Comparison of ENCODE assay signal across 18 cellular contexts in genomic region chr9:16092627-16093091, GRCh38.
DNase-seq lines count a peak whose midpoint lies in the region; ATAC-seq, FAIRE-seq and TF ChIP-seq lines count a peak whose summit lies in the region.
"Had no signal": no experiment of that assay in that cellular context is flagged by ENCODE, and none has a peak within 500 bp of the region (broad histone marks: within the 10 kb centered on the region; RNA-seq: fewer than 3 reads in every experiment).

No MANE protein-coding gene starts in this region.

- ATAC-seq in left cardiac atrium (peak; percentile 41 to 79), HG03025 (IDR thresholded peaks at IDR 0.05; ENCODE audit: low FRiP score, unreplicated experiment) (no peak)
- ATAC-seq: activated CD8-positive, alpha-beta memory T cell treated with anti-CD3 and anti-CD28 coated beads, Interleukin-2, amount 10 ng/mL, durations not matched to agents 7 days and 5 days; left lobe of liver had no signal

- FAIRE-seq in GM12892 (lab: Jason Lieb, UNC) = no peak

- TF ChIP-seq POLR2A in GM12892 (IDR thresholded peaks at IDR 0.05; ENCODE audit: low read depth, low read length) = no peak

- no peak overlapping the region for H3K4me3 ChIP-seq in BLaER1 treated with 17β-estradiol and CSF1 and Interleukin-3, amounts not matched to agents 10 nM and 100 nM
- H3K4me3 ChIP-seq in adipocyte (ENCODE audit: low read length) = no peak overlapping the region
- H3K4me3 ChIP-seq: prostate gland had no signal

- H3K27ac ChIP-seq in BLaER1 treated with 17β-estradiol and CSF1 and Interleukin-3, amounts not matched to agents 10 nM and 100 nM = no peak overlapping the region
- H3K27ac ChIP-seq: brain microvascular endothelial cell, esophagus squamous epithelium, prostate gland had no signal

- peak overlapping the region in 8 of 11 experiments; percentile 1 to 50 (median 20); a peak in 9 of 22 replicates for H3K4me2 ChIP-seq in BLaER1 treated with 17β-estradiol and CSF1 and Interleukin-3, amounts not matched to agents 10 nM and 100 nM

- no peaks in the 10 kb centered on the region for H4K20me1 ChIP-seq in BLaER1 treated with 17β-estradiol and CSF1 and Interleukin-3, amounts not matched to agents 10 nM and 100 nM

- no peak overlapping the region for H3K9ac ChIP-seq in BLaER1 treated with 17β-estradiol and CSF1 and Interleukin-3, amounts not matched to agents 10 nM and 100 nM
- no peak overlapping the region for H3K9ac ChIP-seq in adipocyte (ENCODE audit: low read length)

- H3K36me3 ChIP-seq in BLaER1 treated with 17β-estradiol and CSF1 and Interleukin-3, amounts not matched to agents 10 nM and 100 nM = no peaks in the 10 kb centered on the region
- no peaks in the 10 kb centered on the region for H3K36me3 ChIP-seq in adipocyte (ENCODE audit: control insufficient read depth, insufficient read depth, low read length, severe bottlenecking)
- H3K36me3 ChIP-seq: brain microvascular endothelial cell, esophagus squamous epithelium, prostate gland had no signal

- H3K4me1 ChIP-seq in BLaER1 treated with 17β-estradiol and CSF1 and Interleukin-3, amounts not matched to agents 10 nM and 100 nM = peaks cover 0 to 14% (median 0%) of the 10 kb centered on the region in 10 experiments; a peak in 6 of 20 replicates
- no peaks in the 10 kb centered on the region for H3K4me1 ChIP-seq in adipocyte (ENCODE audit: control insufficient read depth, insufficient read depth, low read length)
- H3K4me1 ChIP-seq: prostate gland had no signal

- DNase-seq in adipocyte (ENCODE audit: low read depth) (peak; percentile 42), left cardiac atrium (no peak), retina (peak; percentile 70), activated gamma-delta T cell (lab: John Stamatoyannopoulos, UW) (no peak), GM12892 (ENCODE audit: insufficient read length) (no peak)
- DNase-seq in activated T-cell treated with anti-CD3 and anti-CD28 coated beads, Interleukin-2, amount 50 U/mL, for 1 hour = no peak
- DNase-seq: activated CD4-positive, CD25-positive, alpha-beta regulatory T cell; activated CD8-positive, alpha-beta memory T cell treated with anti-CD3 and anti-CD28 coated beads, Interleukin-2, amount 10 ng/mL, durations not matched to agents 7 days and 5 days; brain microvascular endothelial cell; esophagus squamous epithelium; GF-D8; Karpas-422; NCI-H345; T-helper 2 cell had no signal

- H3K9me3 ChIP-seq in BLaER1 treated with 17β-estradiol and CSF1 and Interleukin-3, amounts not matched to agents 10 nM and 100 nM (replicated peaks in 1 of 11) = peaks cover 0 to 25% (median 7%) of the 10 kb centered on the region in 11 experiments; a peak in 13 of 22 replicates
- H3K9me3 ChIP-seq in adipocyte (ENCODE audit: control insufficient read depth, low read length) = no peaks in the 10 kb centered on the region
- H3K9me3 ChIP-seq: esophagus squamous epithelium, prostate gland had no signal

- no peaks in the 10 kb centered on the region for H3K27me3 ChIP-seq in BLaER1 treated with 17β-estradiol and CSF1 and Interleukin-3, amounts not matched to agents 10 nM and 100 nM
- peaks cover 11% of the 10 kb centered on the region for H3K27me3 ChIP-seq in adipocyte (replicated peaks; ENCODE audit: control insufficient read depth, insufficient read depth, low read length)
- H3K27me3 ChIP-seq: brain microvascular endothelial cell, esophagus squamous epithelium had no signal

- intact Hi-C loops in left cardiac atrium (cut with DNase I) = no loop called here

Comparison
In these comparisons a context has a peak if more than half of its experiments do, and no peak if none do; other contexts are left out.
1. DNase-seq: peak in adipocyte (single experiment) and retina (single experiment); none in left cardiac atrium (single experiment), activated gamma-delta T cell (single experiment), activated T-cell treated with anti-CD3 and anti-CD28 coated beads, Interleukin-2, amount 50 U/mL, for 1 hour (single experiment) and GM12892 (single experiment).